In the genomic region with DNA sequence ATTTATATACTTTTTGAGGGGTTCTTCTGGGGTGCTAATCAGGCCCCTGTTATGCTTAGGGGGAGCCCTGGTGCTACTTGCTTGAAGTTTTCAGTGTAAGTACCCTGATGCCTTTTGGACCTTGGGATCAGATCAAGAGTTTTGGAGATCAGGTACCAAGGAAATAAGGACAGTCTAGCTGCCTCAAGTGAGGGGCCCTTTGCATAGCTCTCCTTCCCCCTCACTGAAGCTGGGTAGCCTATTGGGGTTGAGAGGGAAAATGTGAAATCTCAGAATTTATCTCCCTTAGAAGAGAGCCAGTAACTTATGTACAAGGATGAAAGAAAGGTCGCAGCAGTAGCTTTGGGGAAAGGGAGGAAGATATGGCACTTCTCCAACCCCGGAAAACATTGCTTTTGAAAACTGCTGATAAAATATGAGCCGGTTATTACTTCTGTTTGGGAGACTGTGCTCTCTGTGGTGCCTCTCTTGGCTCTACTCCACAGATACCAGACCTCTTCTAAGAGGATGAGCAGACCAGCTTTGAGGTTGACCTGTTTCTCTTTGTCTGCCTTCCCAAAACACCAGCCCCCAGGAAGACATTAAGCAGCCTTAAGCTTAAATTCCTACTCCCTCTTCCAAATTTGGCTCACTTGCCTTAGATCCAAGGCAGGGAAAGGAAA, we compare ENCODE assay signal across 13 cellular contexts. TPM values are rescaled to one million over a fixed set of nuclear protein-coding genes. Genes with fewer than 3 reads are reported as not detected.
DNase-seq lines count a peak whose midpoint lies in the region; ATAC-seq and TF ChIP-seq lines count a peak whose summit lies in the region.
"Had no signal": no experiment of that assay in that cellular context is flagged by ENCODE, and none has a peak within 500 bp of the region (broad histone marks: within the 10 kb centered on the region; RNA-seq: fewer than 3 reads in every experiment).

No MANE protein-coding gene starts in this region.

- peak overlapping the region; percentile 14 for H3K4me3 ChIP-seq in neural progenitor cell
- H3K4me3 ChIP-seq: right lobe of liver had no signal

- peak overlapping the region; percentile 88 for H3K27ac ChIP-seq in neural progenitor cell
- H3K27ac ChIP-seq: brain microvascular endothelial cell, right lobe of liver had no signal

- in situ Hi-C loops in G401 (cut with HindIII; ENCODE audit: low sequenced_read_pairs): no loop called here

- TF ChIP-seq CTCF in endothelial cell (IDR thresholded peaks at IDR 0.05; ENCODE audit: unreplicated experiment): no peak
- TF ChIP-seq CTCF in neural progenitor cell (IDR thresholded peaks at IDR 0.05): no peak

- peak; percentile 72 for ATAC-seq in SK-N-SH treated with all-trans-retinoic acid at 6 μM for 48 hours
- ATAC-seq in GM21619 (IDR thresholded peaks at IDR 0.05; ENCODE audit: unreplicated experiment): no peak
- ATAC-seq in HG02588 (IDR thresholded peaks at IDR 0.05; ENCODE audit: unreplicated experiment): no peak

- H3F3A ChIP-seq in neural progenitor cell (ENCODE audit: low read depth): peaks cover 52% of the 10 kb centered on the region

- peaks cover 43% of the 10 kb centered on the region for H3K4me1 ChIP-seq in neural progenitor cell

- H3K4me3 Mint-ChIP-seq in endothelial cell (ENCODE audit: unreplicated experiment): no peak overlapping the region
- no peak overlapping the region for H3K4me3 Mint-ChIP-seq in neural progenitor cell

- no peaks in the 10 kb centered on the region for H3K27me3 ChIP-seq in neural progenitor cell
- H3K27me3 ChIP-seq: brain microvascular endothelial cell, right lobe of liver had no signal

- peak overlapping the region; percentile 76 for H3K27ac Mint-ChIP-seq in endothelial cell (ENCODE audit: unreplicated experiment)
- H3K27ac Mint-ChIP-seq in neural progenitor cell: no peak overlapping the region

- peaks cover 13% of the 10 kb centered on the region for H3K27me3 Mint-ChIP-seq in endothelial cell (ENCODE audit: unreplicated experiment)
- H3K27me3 Mint-ChIP-seq in neural progenitor cell (ENCODE audit: insufficient read depth, low read depth): no peaks in the 10 kb centered on the region

- no peaks in the 10 kb centered on the region for H3K9me3 Mint-ChIP-seq in endothelial cell (ENCODE audit: unreplicated experiment)
- H3K9me3 Mint-ChIP-seq in neural progenitor cell: no peaks in the 10 kb centered on the region

- peaks cover 23% of the 10 kb centered on the region for H4K20me1 ChIP-seq in neural progenitor cell (ENCODE audit: low read depth)

- H3K9me3 ChIP-seq in neural progenitor cell (ENCODE audit: low read depth): no peaks in the 10 kb centered on the region
- H3K9me3 ChIP-seq: right lobe of liver had no signal

- no peak overlapping the region for H3K9ac ChIP-seq in neural progenitor cell

- H3K4me2 ChIP-seq in neural progenitor cell: peak overlapping the region; percentile 76

- H3K4me1 Mint-ChIP-seq in endothelial cell (ENCODE audit: unreplicated experiment): peaks cover 60% of the 10 kb centered on the region
- peaks cover 46% of the 10 kb centered on the region for H3K4me1 Mint-ChIP-seq in neural progenitor cell

- DNase-seq in G401 (ENCODE audit: low spot score) (peak; percentile 71), endothelial cell (ENCODE audit: low spot score) (no peak), neural progenitor cell (ENCODE audit: low spot score) (peak; percentile 26), glomerular visceral epithelial cell (ENCODE audit: extremely low spot score) (no peak), H4 (ENCODE audit: low spot score) (no peak)
- DNase-seq: activated T-cell treated with anti-CD3 and anti-CD28 coated beads for 4 hours, brain microvascular endothelial cell, right lobe of liver had no signal

- H2AFZ ChIP-seq in neural progenitor cell (replicated peaks): no peak overlapping the region

- no peaks in the 10 kb centered on the region for H3K79me2 ChIP-seq in neural progenitor cell (ENCODE audit: low read depth)

- peaks cover 4% of the 10 kb centered on the region for H3K36me3 ChIP-seq in neural progenitor cell

- peaks cover 23% of the 10 kb centered on the region for H3K36me3 Mint-ChIP-seq in endothelial cell (ENCODE audit: low read depth, unreplicated experiment)
- H3K36me3 Mint-ChIP-seq in neural progenitor cell: peaks cover 27% of the 10 kb centered on the region

TF ChIP-seq in SK-N-SH treated with all-trans-retinoic acid at 6 μM for 48 hours, 23 proteins besides CTCF, POLR2A, EP300 and RAD21 (continues in another document):
- TF ChIP-seq PPARA (CRISPR knock-in tag; IDR thresholded peaks at IDR 0.05; ENCODE audit: borderline replicate concordance) (no peak), ESRRG (CRISPR knock-in tag; IDR thresholded peaks at IDR 0.05) (no peak), ISL1 (CRISPR knock-in tag; IDR thresholded peaks at IDR 0.05) (peak; percentile 52), OSR1 (CRISPR knock-in tag; IDR thresholded peaks at IDR 0.05) (no peak), GLIS3 (CRISPR knock-in tag; IDR thresholded peaks at IDR 0.05) (0 out of 2 replicates have a peak, but pooled peaks have one; percentile 5), CSDC2 (CRISPR knock-in tag; IDR thresholded peaks at IDR 0.05) (0 out of 2 replicates have a peak, but pooled peaks have one; percentile 14), SNAI2 (CRISPR knock-in tag; IDR thresholded peaks at IDR 0.05) (0 out of 2 replicates have a peak, but pooled peaks have one; percentile 17)
- TF ChIP-seq, protein P1, sequence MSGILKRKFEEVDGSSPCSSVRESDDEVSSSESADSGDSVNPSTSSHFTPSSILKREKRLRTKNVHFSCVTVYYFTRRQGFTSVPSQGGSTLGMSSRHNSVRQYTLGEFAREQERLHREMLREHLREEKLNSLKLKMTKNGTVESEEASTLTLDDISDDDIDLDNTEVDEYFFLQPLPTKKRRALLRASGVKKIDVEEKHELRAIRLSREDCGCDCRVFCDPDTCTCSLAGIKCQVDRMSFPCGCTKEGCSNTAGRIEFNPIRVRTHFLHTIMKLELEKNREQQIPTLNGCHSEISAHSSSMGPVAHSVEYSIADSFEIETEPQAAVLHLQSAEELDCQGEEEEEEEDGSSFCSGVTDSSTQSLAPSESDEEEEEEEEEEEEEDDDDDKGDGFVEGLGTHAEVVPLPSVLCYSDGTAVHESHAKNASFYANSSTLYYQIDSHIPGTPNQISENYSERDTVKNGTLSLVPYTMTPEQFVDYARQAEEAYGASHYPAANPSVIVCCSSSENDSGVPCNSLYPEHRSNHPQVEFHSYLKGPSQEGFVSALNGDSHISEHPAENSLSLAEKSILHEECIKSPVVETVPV (CRISPR knock-in tag; IDR thresholded peaks at IDR 0.05): no peak
- TF ChIP-seq, protein P2, sequence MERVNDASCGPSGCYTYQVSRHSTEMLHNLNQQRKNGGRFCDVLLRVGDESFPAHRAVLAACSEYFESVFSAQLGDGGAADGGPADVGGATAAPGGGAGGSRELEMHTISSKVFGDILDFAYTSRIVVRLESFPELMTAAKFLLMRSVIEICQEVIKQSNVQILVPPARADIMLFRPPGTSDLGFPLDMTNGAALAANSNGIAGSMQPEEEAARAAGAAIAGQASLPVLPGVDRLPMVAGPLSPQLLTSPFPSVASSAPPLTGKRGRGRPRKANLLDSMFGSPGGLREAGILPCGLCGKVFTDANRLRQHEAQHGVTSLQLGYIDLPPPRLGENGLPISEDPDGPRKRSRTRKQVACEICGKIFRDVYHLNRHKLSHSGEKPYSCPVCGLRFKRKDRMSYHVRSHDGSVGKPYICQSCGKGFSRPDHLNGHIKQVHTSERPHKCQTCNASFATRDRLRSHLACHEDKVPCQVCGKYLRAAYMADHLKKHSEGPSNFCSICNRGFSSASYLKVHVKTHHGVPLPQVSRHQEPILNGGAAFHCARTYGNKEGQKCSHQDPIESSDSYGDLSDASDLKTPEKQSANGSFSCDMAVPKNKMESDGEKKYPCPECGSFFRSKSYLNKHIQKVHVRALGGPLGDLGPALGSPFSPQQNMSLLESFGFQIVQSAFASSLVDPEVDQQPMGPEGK (CRISPR knock-in tag; IDR thresholded peaks at IDR 0.05; ENCODE audit: borderline replicate concordance): no peak

RNA-seq across cellular contexts. Expression of a gene that starts 8.8 kb away (rescaled TPM):
- not detected in 2 replicates for total RNA-seq in G401 (2014; rRNA removed; shearing (Covaris generic))
- total RNA-seq in endothelial cell (ENCODE audit: unreplicated experiment): 1.3 TPM
- 0.34 TPM in 1 of 2 replicates, not detected in the other for total RNA-seq in neural progenitor cell (ENCODE audit: low replicate concordance)
- total RNA-seq in H4 (2014; rRNA removed; shearing (Covaris generic)): not detected in 2 replicates
- total RNA-seq: RPMI7951, temporal lobe had no signal

RNA-seq across cellular contexts. Expression of a gene that starts 26.6 kb away (rescaled TPM):
- 83.1 and 127 TPM in 2 replicates for total RNA-seq in G401 (2014; rRNA removed; shearing (Covaris generic))
- total RNA-seq in endothelial cell (ENCODE audit: unreplicated experiment) (131 TPM), neural progenitor cell (ENCODE audit: low replicate concordance) (52.2 and 67.2 TPM in 2 replicates)
- total RNA-seq in H4 (2014; rRNA removed; shearing (Covaris generic)): 59.6 and 110 TPM in 2 replicates

RNA-seq across cellular contexts. Expression of a gene that starts 34.9 kb away (rescaled TPM):
- 26.6 and 40.0 TPM in 2 replicates for total RNA-seq in G401 (2014; rRNA removed; shearing (Covaris generic))
- total RNA-seq in endothelial cell (ENCODE audit: unreplicated experiment) (69.5 TPM), neural progenitor cell (ENCODE audit: low replicate concordance) (67.8 and 71.0 TPM in 2 replicates)
- total RNA-seq in H4 (2014; rRNA removed; shearing (Covaris generic)): 26.9 and 33.4 TPM in 2 replicates

RNA-seq across cellular contexts. Expression of a gene that starts 37.0 kb away (rescaled TPM):
- total RNA-seq in G401 (2014; rRNA removed; shearing (Covaris generic)): 144 and 145 TPM in 2 replicates
- 1,084 TPM for total RNA-seq in endothelial cell (ENCODE audit: unreplicated experiment)
- 403 and 435 TPM in 2 replicates for total RNA-seq in neural progenitor cell (ENCODE audit: low replicate concordance)
- 187 and 206 TPM in 2 replicates for total RNA-seq in H4 (2014; rRNA removed; shearing (Covaris generic))

Comparison
In these comparisons a context has a peak if more than half of its experiments do, and no peak if none do; other contexts are left out.
1. DNase-seq: peak in G401 (single experiment) and neural progenitor cell (single experiment); none in endothelial cell (single experiment), glomerular visceral epithelial cell (single experiment) and H4 (single experiment).